34 cellular contexts compared by ENCODE assay signal in genomic region chr16:7605812-7606211, GRCh38.
"Had no signal": no experiment of that assay in that cellular context is flagged by ENCODE, and none has a peak within 500 bp of the region (broad histone marks: within the 10 kb centered on the region; RNA-seq: fewer than 3 reads in every experiment).

No MANE protein-coding gene starts in this region.

- H3K9me3 ChIP-seq: adrenal gland, body of pancreas had no signal

- H3K36me3 Mint-ChIP-seq: activated naive CD4-positive, alpha-beta T cell treated with anti-CD3 and anti-CD28 coated beads, Interleukin-2, amount 50 U/mL, for 24 hours; activated naive CD8-positive, alpha-beta T cell treated with anti-CD3 and anti-CD28 coated beads for 36 hours had no signal

- H3K27me3 Mint-ChIP-seq: activated B cell treated with CpG ODN at 0.5 μM for 24 hours; activated CD8-positive, alpha-beta T cell treated with anti-CD3 and anti-CD28 coated beads for 36 hours; activated naive CD4-positive, alpha-beta T cell treated with anti-CD3 and anti-CD28 coated beads, Interleukin-2, amount 50 U/mL, for 24 hours; activated naive CD8-positive, alpha-beta T cell treated with anti-CD3 and anti-CD28 coated beads for 36 hours; activated naive CD8-positive, alpha-beta T cell treated with anti-CD3 and anti-CD28 coated beads, Interleukin-2, amount 50 U/mL, for 24 hours; dendritic cell treated with granulocyte-macrophage colony-stimulating factor and Interleukin-4, amounts not matched to agents 40 ng/mL and 50 ng/mL, for 4 days; T-helper 17 cell had no signal

- ATAC-seq: activated CD4-positive, CD25-positive, alpha-beta regulatory T cell treated with anti-CD3 and anti-CD28 coated beads, Interleukin-2, amount 50 U/mL, for 24 hours; activated CD8-positive, alpha-beta T cell treated with anti-CD3 and anti-CD28 coated beads for 36 hours; activated naive CD8-positive, alpha-beta T cell treated with anti-CD3 and anti-CD28 coated beads, Interleukin-2, amount 50 U/mL, for 24 hours; body of pancreas; esophagus mucosa; SK-N-SH treated with all-trans-retinoic acid at 6 μM for 48 hours; T-helper 17 cell had no signal

- H3K27me3 ChIP-seq: adrenal gland, body of pancreas had no signal

- H3K9me3 Mint-ChIP-seq: activated B cell treated with CpG ODN at 0.5 μM for 24 hours; dendritic cell treated with granulocyte-macrophage colony-stimulating factor and Interleukin-4, amounts not matched to agents 40 ng/mL and 50 ng/mL, for 4 days; endodermal cell had no signal

- H3K4me1 ChIP-seq: adrenal gland, body of pancreas had no signal

- H3K27ac ChIP-seq: adrenal gland, body of pancreas, coronary artery, dorsolateral prefrontal cortex, WERI-Rb-1 had no signal

- H3K36me3 ChIP-seq: adrenal gland, WERI-Rb-1 had no signal

- DNase-seq: activated B cell treated with CpG ODN at 0.5 μM for 24 hours; activated CD4-positive, alpha-beta T cell treated with anti-CD3 and anti-CD28 coated beads for 48 hours; activated CD4-positive, alpha-beta T cell treated with anti-CD3 and anti-CD28 coated beads, Interleukin-2, amount 50 U/mL, for 1 hour; activated CD4-positive, alpha-beta T cell treated with anti-CD3 and anti-CD28 coated beads, Interleukin-2, amount 50 U/mL, for 48 hours; activated CD8-positive, alpha-beta memory T cell treated with anti-CD3 and anti-CD28 coated beads for 24 hours; activated CD8-positive, alpha-beta T cell treated with anti-CD3 and anti-CD28 coated beads for 36 hours; activated effector memory CD4-positive, alpha-beta T cell treated with anti-CD3 and anti-CD28 coated beads, Interleukin-2, amount 50 U/mL, for 16 hours; activated naive CD4-positive, alpha-beta T cell treated with anti-CD3 and anti-CD28 coated beads for 36 hours; activated naive CD8-positive, alpha-beta T cell treated with anti-CD3 and anti-CD28 coated beads for 36 hours; activated naive CD8-positive, alpha-beta T cell treated with anti-CD3 and anti-CD28 coated beads, Interleukin-2, amount 50 U/mL, for 24 hours; activated T-cell treated with anti-CD3 and anti-CD28 coated beads, Interleukin-2, amount 50 U/mL, for 1 hour; activated T-cell treated with anti-CD3 and anti-CD28 coated beads, Interleukin-2, amount 50 U/mL, for 48 hours; adrenal gland; amygdala; aorta; body of pancreas; central memory CD4-positive, alpha-beta T cell; dorsolateral prefrontal cortex; effector memory CD4-positive, alpha-beta T cell; endodermal cell; foreskin fibroblast; T-helper 1 cell; T-helper 17 cell; T1000; WERI-Rb-1 had no signal

- H3K4me3 ChIP-seq: adrenal gland, body of pancreas, coronary artery, dorsolateral prefrontal cortex had no signal

- H3K27ac Mint-ChIP-seq: activated B cell treated with CpG ODN at 0.5 μM for 24 hours; activated CD8-positive, alpha-beta T cell treated with anti-CD3 and anti-CD28 coated beads for 36 hours; activated naive CD4-positive, alpha-beta T cell treated with anti-CD3 and anti-CD28 coated beads for 36 hours; activated naive CD4-positive, alpha-beta T cell treated with anti-CD3 and anti-CD28 coated beads, Interleukin-2, amount 50 U/mL, for 24 hours; activated naive CD8-positive, alpha-beta T cell treated with anti-CD3 and anti-CD28 coated beads for 36 hours; activated naive CD8-positive, alpha-beta T cell treated with anti-CD3 and anti-CD28 coated beads, Interleukin-2, amount 50 U/mL, for 24 hours; activated T-helper 1 cell treated with anti-CD3 and anti-CD28 coated beads, Interleukin-12 subunit alpha, Interleukin-12 subunit beta, Interleukin-2, Interleukin-4 antibody, amounts not matched to agents 30 ng/mL and 10 ng/mL and 1 ng/mL, durations not matched to agents 14 hours and 24 hours and 36 hours; activated T-helper 2 cell treated with anti-CD3 and anti-CD28 coated beads, Interferon-gamma antibody, Interleukin-2, Interleukin-4, amounts not matched to agents 10 μg/mL and 5 μg/mL and 100 μg/mL, durations not matched to agents 14 hours and 24 hours and 36 hours; dendritic cell treated with granulocyte-macrophage colony-stimulating factor and Interleukin-4, amounts not matched to agents 40 ng/mL and 50 ng/mL, for 4 days; endodermal cell; T-helper 17 cell; T-helper 2 cell treated with Interferon-gamma antibody and Interleukin-4, amounts not matched to agents 5 μg/mL and 100 μg/mL, for 36 hours had no signal

- H3K4me1 Mint-ChIP-seq: activated B cell treated with CpG ODN at 0.5 μM for 24 hours; activated naive CD4-positive, alpha-beta T cell treated with anti-CD3 and anti-CD28 coated beads, Interleukin-2, amount 50 U/mL, for 24 hours; activated naive CD8-positive, alpha-beta T cell treated with anti-CD3 and anti-CD28 coated beads for 36 hours; activated naive CD8-positive, alpha-beta T cell treated with anti-CD3 and anti-CD28 coated beads, Interleukin-2, amount 50 U/mL, for 24 hours; T-helper 17 cell had no signal

- H3K4me3 Mint-ChIP-seq: activated B cell treated with CpG ODN at 0.5 μM for 24 hours; activated CD8-positive, alpha-beta T cell treated with anti-CD3 and anti-CD28 coated beads for 36 hours; activated naive CD4-positive, alpha-beta T cell treated with anti-CD3 and anti-CD28 coated beads for 36 hours; activated naive CD4-positive, alpha-beta T cell treated with anti-CD3 and anti-CD28 coated beads, Interleukin-2, amount 50 U/mL, for 24 hours; activated naive CD8-positive, alpha-beta T cell treated with anti-CD3 and anti-CD28 coated beads for 36 hours; activated naive CD8-positive, alpha-beta T cell treated with anti-CD3 and anti-CD28 coated beads, Interleukin-2, amount 50 U/mL, for 24 hours; activated T-helper 1 cell treated with anti-CD3 and anti-CD28 coated beads, Interleukin-12 subunit alpha, Interleukin-12 subunit beta, Interleukin-2, Interleukin-4 antibody, amounts not matched to agents 30 ng/mL and 10 ng/mL and 1 ng/mL, durations not matched to agents 14 hours and 24 hours and 36 hours; dendritic cell treated with granulocyte-macrophage colony-stimulating factor and Interleukin-4, amounts not matched to agents 40 ng/mL and 50 ng/mL, for 4 days; endodermal cell; T-helper 17 cell; T-helper 2 cell treated with Interferon-gamma antibody and Interleukin-4, amounts not matched to agents 5 μg/mL and 100 μg/mL, for 36 hours had no signal
